In the genomic region with DNA sequence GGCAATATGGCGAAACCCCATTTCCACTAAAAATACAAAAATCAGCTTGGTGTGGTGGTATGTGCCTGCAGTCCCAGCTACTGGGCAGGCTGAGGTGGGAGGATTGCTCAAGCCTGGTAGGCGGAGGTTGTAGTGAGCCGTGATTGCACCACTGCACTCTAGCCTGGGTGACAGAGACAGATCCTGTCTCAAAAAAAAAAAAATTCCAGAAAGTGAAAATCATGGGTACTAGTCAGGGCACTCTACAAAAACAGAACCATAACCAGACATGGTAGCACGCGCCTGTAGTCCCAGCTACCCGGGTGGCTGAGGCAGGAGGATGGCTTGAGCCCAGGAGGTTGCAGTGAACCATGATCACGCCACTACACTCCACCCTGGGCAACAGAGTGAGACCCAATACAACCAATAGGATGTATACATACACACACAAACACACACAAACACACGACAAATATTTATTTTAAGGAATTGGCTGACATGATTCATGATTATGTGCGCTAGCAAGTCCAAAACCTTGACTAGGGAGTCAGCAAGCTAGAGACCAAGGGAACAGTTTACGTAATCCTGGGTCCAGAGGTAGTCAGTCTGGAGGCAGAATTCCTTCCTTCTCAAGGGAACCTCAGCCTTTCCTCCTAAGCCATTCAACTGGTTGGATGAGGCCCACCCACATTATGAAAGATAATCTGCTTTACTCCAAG, we compare ENCODE assay signal across 14 cellular contexts. TPM values are rescaled to one million over a fixed set of nuclear protein-coding genes. Genes with fewer than 3 reads are reported as not detected.
DNase-seq lines count a peak whose midpoint lies in the region; ATAC-seq and TF ChIP-seq lines count a peak whose summit lies in the region.
"Had no signal": no experiment of that assay in that cellular context is flagged by ENCODE, and none has a peak within 500 bp of the region (broad histone marks: within the 10 kb centered on the region; RNA-seq: fewer than 3 reads in every experiment).

No MANE protein-coding gene starts in this region.

- H4K20me1 ChIP-seq in GM23248 (ENCODE audit: insufficient read depth), result no peaks in the 10 kb centered on the region

- H3K36me3 Mint-ChIP-seq in WTC11, result no peaks in the 10 kb centered on the region

- WGBS in GM23248 (ENCODE audit: low coverage in 1 of 2, low lambda C conversion rate in 2 of 2, missing lambda C conversion rate in 2 of 2), 2 experiments, result 80 to 85% methylated on average over 10 of the region's 10 CpGs

- no peaks in the 10 kb centered on the region for H3K9me3 Mint-ChIP-seq in WTC11
- H3K9me3 Mint-ChIP-seq: activated naive CD8-positive, alpha-beta T cell treated with anti-CD3 and anti-CD28 coated beads, Interleukin-2, amount 50 U/mL, for 24 hours had no signal

- H3K4me2 ChIP-seq in GM23248 (ENCODE audit: unreplicated experiment), result peak overlapping the region; percentile 5

- in situ Hi-C loops in GM23248 (cut with MboI), result no loop called here

- H3K9ac ChIP-seq in GM23248, result no peak overlapping the region

- POLR2A ChIA-PET in WTC11 (lab: Charles Lee), result interaction anchor here (2.2 kb wide), 1 partner anchor 12 kb away, joined by 12 read pairs; no protein-coding TSS in a partner anchor

- H3K4me1 ChIP-seq in GM23248 (ENCODE audit: insufficient read depth) (peaks cover 14% of the 10 kb centered on the region), lower lobe of right lung (peaks cover 11% of the 10 kb centered on the region)

- no peak overlapping the region for H3K4me3 Mint-ChIP-seq in WTC11
- H3K4me3 Mint-ChIP-seq: activated CD8-positive, alpha-beta memory T cell treated with anti-CD3 and anti-CD28 coated beads, Interleukin-2, amount 10 ng/mL, durations not matched to agents 7 days and 5 days; activated naive CD8-positive, alpha-beta T cell treated with anti-CD3 and anti-CD28 coated beads, Interleukin-2, amount 50 U/mL, for 24 hours had no signal

- no peak for ATAC-seq in WTC11
- ATAC-seq in lower lobe of right lung, result peak; percentile 77 to 93
- ATAC-seq: activated CD8-positive, alpha-beta memory T cell treated with anti-CD3 and anti-CD28 coated beads, Interleukin-2, amount 10 ng/mL, durations not matched to agents 7 days and 5 days; activated naive CD8-positive, alpha-beta T cell treated with anti-CD3 and anti-CD28 coated beads, Interleukin-2, amount 50 U/mL, for 24 hours; left ventricle myocardium superior had no signal

- no peaks in the 10 kb centered on the region for H3K9me2 ChIP-seq in GM23248 (ENCODE audit: insufficient read depth)

- TF ChIP-seq CTCF in WTC11 (IDR thresholded peaks at IDR 0.05) (no peak), lower lobe of right lung (IDR thresholded peaks at IDR 0.05) (no peak)

- H3K9me3 ChIP-seq in GM23248 (ENCODE audit: low read depth) (no peaks in the 10 kb centered on the region), lower lobe of right lung (no peaks in the 10 kb centered on the region)
- H3K9me3 ChIP-seq: ovary had no signal

- H3F3A ChIP-seq in GM23248 (ENCODE audit: insufficient read depth), result 0 out of 2 replicates have a peak, but pooled peaks cover 7% of the 10 kb centered on the region

- no peak overlapping the region for H3K27ac Mint-ChIP-seq in WTC11
- H3K27ac Mint-ChIP-seq: activated CD8-positive, alpha-beta memory T cell treated with anti-CD3 and anti-CD28 coated beads, Interleukin-2, amount 10 ng/mL, durations not matched to agents 7 days and 5 days; activated naive CD8-positive, alpha-beta T cell treated with anti-CD3 and anti-CD28 coated beads, Interleukin-2, amount 50 U/mL, for 24 hours had no signal

- H3K4me3 ChIP-seq in GM23248 (no peak overlapping the region), lower lobe of right lung (no peak overlapping the region)
- H3K4me3 ChIP-seq: dorsolateral prefrontal cortex, ovary had no signal

- H3K4me1 Mint-ChIP-seq in WTC11, result peaks cover 7% of the 10 kb centered on the region
- H3K4me1 Mint-ChIP-seq: activated CD8-positive, alpha-beta memory T cell treated with anti-CD3 and anti-CD28 coated beads, Interleukin-2, amount 10 ng/mL, durations not matched to agents 7 days and 5 days; activated naive CD8-positive, alpha-beta T cell treated with anti-CD3 and anti-CD28 coated beads, Interleukin-2, amount 50 U/mL, for 24 hours had no signal

- intact Hi-C loops in lower lobe of right lung (cut with DNase I), result no loop called here

- H3K36me3 ChIP-seq in GM23248 (ENCODE audit: low read depth), result no peaks in the 10 kb centered on the region
- no peaks in the 10 kb centered on the region for H3K36me3 ChIP-seq in lower lobe of right lung
- H3K36me3 ChIP-seq: ovary had no signal

- H3K27me3 ChIP-seq in GM23248 (replicated peaks; ENCODE audit: insufficient read depth) (no peaks in the 10 kb centered on the region), lower lobe of right lung (ENCODE audit: low read depth) (no peaks in the 10 kb centered on the region)
- H3K27me3 ChIP-seq: dorsolateral prefrontal cortex, ovary had no signal

- H3K27ac ChIP-seq in GM23248 (peak overlapping the region; percentile 23; the same call in 1 of the 2 replicates), lower lobe of right lung (peak overlapping the region; percentile 24)
- H3K27ac ChIP-seq: dorsolateral prefrontal cortex, ovary had no signal

- CTCF ChIA-PET in WTC11 (lab: Charles Lee), result interaction anchor here (1.0 to 5.0 kb wide), 2 partner anchors 11 to 354 kb away, joined by 3 to 36 read pairs; no protein-coding TSS in a partner anchor

- H3K79me2 ChIP-seq in GM23248 (ENCODE audit: insufficient read depth), result no peaks in the 10 kb centered on the region

- no peak overlapping the region for H2AFZ ChIP-seq in GM23248

- no peaks in the 10 kb centered on the region; the same call in 1 of the 2 replicates for H3K27me3 Mint-ChIP-seq in WTC11 (ENCODE audit: low read depth)
- H3K27me3 Mint-ChIP-seq: activated CD8-positive, alpha-beta memory T cell treated with anti-CD3 and anti-CD28 coated beads, Interleukin-2, amount 10 ng/mL, durations not matched to agents 7 days and 5 days; activated naive CD8-positive, alpha-beta T cell treated with anti-CD3 and anti-CD28 coated beads, Interleukin-2, amount 50 U/mL, for 24 hours had no signal

- DNase-seq in GM23248 (peak; percentile 65), WTC11 (ENCODE audit: low spot score) (no peak), lower lobe of right lung (peak; percentile 84), NCI-H2227 (lab: John Stamatoyannopoulos, UW; ENCODE audit: unreplicated experiment) (no peak), NCI-H1436 (lab: John Stamatoyannopoulos, UW) (no peak)
- no peak for DNase-seq in activated naive CD4-positive, alpha-beta T cell treated with anti-CD3 and anti-CD28 coated beads, Interleukin-2, amount 50 U/mL, for 16 hours
- DNase-seq: activated CD8-positive, alpha-beta memory T cell treated with anti-CD3 and anti-CD28 coated beads, Interleukin-2, amount 10 ng/mL, durations not matched to agents 7 days and 5 days; activated naive CD8-positive, alpha-beta T cell treated with anti-CD3 and anti-CD28 coated beads, Interleukin-2, amount 50 U/mL, for 24 hours; dorsolateral prefrontal cortex; Karpas-422; left ventricle myocardium superior; ovary had no signal

TF ChIP-seq in WTC11, 78 proteins besides CTCF, POLR2A, EP300 and RAD21:
- TF ChIP-seq, protein P1, sequence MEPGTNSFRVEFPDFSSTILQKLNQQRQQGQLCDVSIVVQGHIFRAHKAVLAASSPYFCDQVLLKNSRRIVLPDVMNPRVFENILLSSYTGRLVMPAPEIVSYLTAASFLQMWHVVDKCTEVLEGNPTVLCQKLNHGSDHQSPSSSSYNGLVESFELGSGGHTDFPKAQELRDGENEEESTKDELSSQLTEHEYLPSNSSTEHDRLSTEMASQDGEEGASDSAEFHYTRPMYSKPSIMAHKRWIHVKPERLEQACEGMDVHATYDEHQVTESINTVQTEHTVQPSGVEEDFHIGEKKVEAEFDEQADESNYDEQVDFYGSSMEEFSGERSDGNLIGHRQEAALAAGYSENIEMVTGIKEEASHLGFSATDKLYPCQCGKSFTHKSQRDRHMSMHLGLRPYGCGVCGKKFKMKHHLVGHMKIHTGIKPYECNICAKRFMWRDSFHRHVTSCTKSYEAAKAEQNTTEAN (CRISPR knock-in tag; IDR thresholded peaks at IDR 0.05), result no peak
- no peak for TF ChIP-seq TCF7 (CRISPR knock-in tag; IDR thresholded peaks at IDR 0.05; ENCODE audit: low read depth)
- peak; percentile 18; the same call in 1 of the 2 replicates for TF ChIP-seq ZNF121 (CRISPR knock-in tag; IDR thresholded peaks at IDR 0.05)

RNA-seq across cellular contexts. Expression of a gene that starts 11.6 kb away (rescaled TPM):
- not detected in 2 replicates for total RNA-seq in GM23248 (2014; rRNA removed; shearing (Covaris generic))
- 0.18 TPM in 1 of 2 replicates, not detected in the other for polyA plus RNA-seq in GM23248 (2016; fragmentation: Nextera tagmentation; extraction: Ambion mirVana)
- not detected in 3 replicates for total RNA-seq in WTC11 (2021)
- total RNA-seq in lower lobe of right lung, result 0.92 TPM
- total RNA-seq: activated CD8-positive, alpha-beta memory T cell treated with anti-CD3 and anti-CD28 coated beads, Interleukin-2, amount 10 ng/mL, durations not matched to agents 7 days and 5 days; G401; left ventricle myocardium superior had no signal
- polyA plus RNA-seq: BJ had no signal

RNA-seq across cellular contexts. Expression of a gene that starts 17.6 kb away (rescaled TPM):
- total RNA-seq in GM23248 (2014; rRNA removed; shearing (Covaris generic)), result 0.13 and 0.86 TPM in 2 replicates
- 0.63 and 0.84 TPM in 2 replicates for polyA plus RNA-seq in GM23248 (2016; fragmentation: Nextera tagmentation; extraction: Ambion mirVana)
- total RNA-seq in WTC11 (2021), result 0.64 to 0.78 TPM (median 0.70 TPM) in 3 replicates
- 0.71 TPM for total RNA-seq in lower lobe of right lung
- total RNA-seq: G401 had no signal

RNA-seq across cellular contexts. Expression of a gene that starts 19.3 kb away (rescaled TPM):
- total RNA-seq in GM23248 (2014; rRNA removed; shearing (Covaris generic)), result 68.5 and 131 TPM in 2 replicates
- polyA plus RNA-seq in GM23248 (2016; fragmentation: Nextera tagmentation; extraction: Ambion mirVana), result 71.4 and 73.2 TPM in 2 replicates
- total RNA-seq in WTC11 (2021) (73.7 to 83.3 TPM (median 76.8 TPM) in 3 replicates), lower lobe of right lung (59.9 TPM)

RNA-seq across cellular contexts. Expression of a gene that starts 19.6 kb away (rescaled TPM):
- 19.8 and 31.7 TPM in 2 replicates for total RNA-seq in GM23248 (2014; rRNA removed; shearing (Covaris generic))
- polyA plus RNA-seq in GM23248 (2016; fragmentation: Nextera tagmentation; extraction: Ambion mirVana), result 34.2 and 36.6 TPM in 2 replicates
- 121 to 143 TPM (median 122 TPM) in 3 replicates for total RNA-seq in WTC11 (2021)
- 97.5 TPM for total RNA-seq in lower lobe of right lung

RNA-seq across cellular contexts. Expression of a gene that starts 21.2 kb away (rescaled TPM):
- 3.8 and 8.8 TPM in 2 replicates for total RNA-seq in GM23248 (2014; rRNA removed; shearing (Covaris generic))
- polyA plus RNA-seq in GM23248 (2016; fragmentation: Nextera tagmentation; extraction: Ambion mirVana), result 2.7 and 3.9 TPM in 2 replicates
- total RNA-seq in WTC11 (2021) (8.2 to 8.7 TPM (median 8.7 TPM) in 3 replicates), lower lobe of right lung (2.2 TPM)
- total RNA-seq: G401 had no signal

Comparison
In these comparisons a context has a peak if more than half of its experiments do, and no peak if none do; other contexts are left out.
1. DNase-seq: peak in GM23248 (single experiment) and lower lobe of right lung (single experiment); none in WTC11 (single experiment), NCI-H2227 (single experiment), NCI-H1436 (single experiment) and activated naive CD4-positive, alpha-beta T cell treated with anti-CD3 and anti-CD28 coated beads, Interleukin-2, amount 50 U/mL, for 16 hours (single experiment).